Comparison of ENCODE assay signal across 13 cellular contexts in the genomic region with DNA sequence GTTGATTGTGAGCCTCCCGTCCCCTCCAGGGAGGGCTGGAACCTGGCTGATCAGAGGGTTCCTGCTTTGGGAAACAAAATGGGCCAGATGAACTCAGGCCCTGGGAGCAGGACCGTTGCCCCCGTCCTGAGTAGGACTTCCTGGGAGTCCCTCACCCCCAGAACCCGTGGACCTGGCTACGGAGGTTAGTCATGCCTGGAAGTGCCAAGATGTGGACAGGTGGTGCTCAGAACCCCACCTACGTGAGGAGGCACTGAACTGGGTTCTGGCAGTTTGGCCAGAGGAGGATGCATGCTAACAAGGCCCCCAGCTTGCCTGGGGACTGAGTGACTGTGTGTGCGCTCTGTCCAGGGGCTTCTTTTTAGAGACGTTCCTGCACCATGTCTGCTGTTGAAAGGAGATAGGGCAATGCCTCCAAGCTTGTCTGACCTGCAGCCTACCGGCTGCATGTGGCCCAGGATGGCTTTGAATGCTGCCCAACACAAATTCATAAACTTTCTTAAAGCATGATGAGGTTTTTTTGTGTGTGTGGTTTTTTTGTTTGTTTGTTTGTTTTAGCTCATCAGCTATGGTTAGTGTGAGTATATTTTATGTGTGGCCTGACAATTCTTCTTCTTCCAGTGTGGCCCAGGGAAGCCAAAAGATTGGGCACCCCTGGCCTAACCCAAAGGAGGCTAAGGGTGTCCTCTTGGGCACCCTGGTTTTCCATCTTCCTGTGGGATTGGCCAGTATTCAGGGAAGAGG. TPM values are rescaled to one million over a fixed set of nuclear protein-coding genes. Genes with fewer than 3 reads are reported as not detected.
A peak's percentile ranks its signal among the peaks of the same experiment; 100 is the strongest.
DNase-seq lines count a peak whose midpoint lies in the region; ATAC-seq and TF ChIP-seq lines count a peak whose summit lies in the region.
"Had no signal": no experiment of that assay in that cellular context is flagged by ENCODE, and none has a peak within 500 bp of the region (broad histone marks: within the 10 kb centered on the region; RNA-seq: fewer than 3 reads in every experiment).

No MANE protein-coding gene starts in this region.

- TF ChIP-seq POLR2A in HCT116 (IDR thresholded peaks at IDR 0.05; ENCODE audit: borderline replicate concordance, extremely low read depth, insufficient read depth, insufficient read length) (no peak), spleen (IDR thresholded peaks at IDR 0.05) (no peak), esophagus squamous epithelium (IDR thresholded peaks at IDR 0.05) (no peak)

- in situ Hi-C loops in KBM-7 (cut with MboI; ENCODE audit: low pct_unique_long_range_greater_than_20kb, low sequenced_read_pairs) = no loop called here

- RAD21 ChIA-PET in HCT116 (lab: Charles Lee; ENCODE audit: low non-redundant PET in 1 of 2, low total read pairs in 2 of 2, uncharacterized antibody in 2 of 2, unreplicated experiment in 2 of 2) = no interaction called here

- CTCF ChIA-PET in HCT116 (lab: Charles Lee) = interaction anchor here (1.5 to 2.4 kb wide), 2 partner anchors 9 to 34 kb away, joined by 7 to 12 read pairs; no protein-coding TSS in a partner anchor
- CTCF ChIA-PET in SK-N-SH (lab: Yijun Ruan, JAX) = interaction anchor here (0.7 to 4.5 kb wide), 16 partner anchors 9 to 104 kb away, joined by 3 to 19 read pairs (median 4); no protein-coding TSS in a partner anchor

- H3K9me2 ChIP-seq in HCT116 (ENCODE audit: insufficient read depth) = no peaks in the 10 kb centered on the region
- H3K9me2 ChIP-seq in SK-N-SH = no peaks in the 10 kb centered on the region

- no peaks in the 10 kb centered on the region for H4K20me1 ChIP-seq in HCT116 (ENCODE audit: insufficient read depth)
- H4K20me1 ChIP-seq in SK-N-SH (ENCODE audit: insufficient read depth) = peaks cover 14% of the 10 kb centered on the region; the same call in 1 of the 2 replicates

- H3K4me1 ChIP-seq in HCT116 (ENCODE audit: control insufficient read depth in 1 of 2, insufficient read depth in 2 of 2, low read length in 2 of 2) (peaks cover 42 to 59% of the 10 kb centered on the region in 2 experiments), SK-N-SH (ENCODE audit: control insufficient read depth in 1 of 2, insufficient read depth in 2 of 2, low read depth in 1 of 2, low read length in 1 of 2) (peaks cover 12 to 78% of the 10 kb centered on the region in 2 experiments), spleen (peaks cover 10 to 62% (median 35%) of the 10 kb centered on the region in 6 donors), esophagus squamous epithelium (peaks cover 24 to 59% (median 29%) of the 10 kb centered on the region in 3 donors)
- H3K4me1 ChIP-seq: prostate gland had no signal

- H3K79me2 ChIP-seq in HCT116 (ENCODE audit: insufficient read depth, low read length) (peaks cover 6% of the 10 kb centered on the region; the same call in 1 of the 2 replicates), SK-N-SH (ENCODE audit: insufficient read depth) (no peaks in the 10 kb centered on the region)

- no TSS peak for BruUV-seq in HCT116 (replicated peaks; lab: Mats Ljungman, UMichigan)

- DNase-seq in HCT116 (ENCODE audit: low read depth, low spot score) (no peak), SK-N-SH (no peak), islet precursor cell (peak; percentile 64), spleen (peak; percentile 61), KBM-7 (no peak), esophagus squamous epithelium (lab: John Stamatoyannopoulos, UW) (no peak)
- DNase-seq: activated CD4-positive, alpha-beta T cell treated with anti-CD3 and anti-CD28 coated beads for 1 hour; CD4-positive, alpha-beta memory T cell; mammary epithelial cell; stimulated activated naive CD4-positive, alpha-beta T cell had no signal

- POLR2A ChIA-PET in HCT116 (lab: Charles Lee) (interaction anchor here (1.1 to 1.5 kb wide), 2 partner anchors 15 to 50 kb away, joined by 3 to 4 read pairs; no protein-coding TSS in a partner anchor), SK-N-SH (lab: Yijun Ruan, JAX) (interaction anchor here (1.2 kb wide), 1 partner anchor 13 kb away, joined by 3 read pairs; no protein-coding TSS in a partner anchor)

- peak overlapping the region; percentile 93 for H3K4me2 ChIP-seq in HCT116 (ENCODE audit: low read length)
- peak overlapping the region; percentile 64; the same call in 1 of the 2 replicates for H3K4me2 ChIP-seq in SK-N-SH

- no peaks in the 10 kb centered on the region for H3F3A ChIP-seq in SK-N-SH (replicated peaks; ENCODE audit: insufficient read depth)

- H3K4me3 ChIP-seq in HCT116 (replicated peaks in 1 of 2; ENCODE audit: low read depth in 1 of 2, low read length in 2 of 2) (peak overlapping the region in 1 of 2 experiments; percentile 65; a peak in 2 of 4 replicates), SK-N-SH (ENCODE audit: low read depth in 2 of 2, low read length in 1 of 2) (no peak overlapping the region), spleen (no peak overlapping the region), esophagus squamous epithelium (no peak overlapping the region)
- H3K4me3 ChIP-seq: prostate gland had no signal

- H3K9me3 ChIP-seq in HCT116 (ENCODE audit: control insufficient read depth in 1 of 2, insufficient read depth in 1 of 2, low read depth in 1 of 2, low read length in 2 of 2) = no peaks in the 10 kb centered on the region
- no peaks in the 10 kb centered on the region for H3K9me3 ChIP-seq in SK-N-SH
- H3K9me3 ChIP-seq in spleen = no peaks in the 10 kb centered on the region
- no peaks in the 10 kb centered on the region for H3K9me3 ChIP-seq in esophagus squamous epithelium
- H3K9me3 ChIP-seq: prostate gland had no signal

- H3K27ac ChIP-seq in HCT116 (ENCODE audit: low read depth, low read length) (peak overlapping the region; percentile 8; the same call in 1 of the 2 replicates), SK-N-SH (ENCODE audit: low read depth in 2 of 2, low read length in 1 of 2) (peak overlapping the region in 1 of 2 experiments; percentile 94; a peak in 3 of 4 replicates), spleen (no peak overlapping the region), esophagus squamous epithelium (no peak overlapping the region)

- no peak for TF ChIP-seq CTCF in HCT116 (IDR thresholded peaks at IDR 0.05 in 2 of 3, conservative IDR thresholded peaks at IDR 0.05 in 1 of 3; ENCODE audit: borderline replicate concordance in 1 of 3, insufficient read depth in 1 of 3, low read depth in 2 of 3, low read length in 2 of 3)
- TF ChIP-seq CTCF in SK-N-SH (IDR thresholded peaks at IDR 0.05) = no peak
- TF ChIP-seq CTCF in spleen (IDR thresholded peaks at IDR 0.05 in 8 of 11, conservative IDR thresholded peaks at IDR 0.05 in 3 of 11) = no peak
- no peak for TF ChIP-seq CTCF in esophagus squamous epithelium (IDR thresholded peaks at IDR 0.05)

- H3K9ac ChIP-seq in HCT116 (ENCODE audit: low read length) (no peak overlapping the region), SK-N-SH (no peak overlapping the region)

- no peak for ATAC-seq in HCT116
- ATAC-seq in GM19452 (IDR thresholded peaks at IDR 0.05; ENCODE audit: unreplicated experiment) = no peak

- H3K36me3 ChIP-seq in HCT116 (ENCODE audit: control insufficient read depth in 1 of 2, insufficient read depth in 2 of 2, low read length in 2 of 2) (no peaks in the 10 kb centered on the region), SK-N-SH (replicated peaks in 1 of 2; ENCODE audit: control insufficient read depth in 1 of 2, insufficient read depth in 2 of 2, low read length in 1 of 2) (no peaks in the 10 kb centered on the region), spleen (no peaks in the 10 kb centered on the region), esophagus squamous epithelium (no peaks in the 10 kb centered on the region)
- H3K36me3 ChIP-seq: prostate gland had no signal

- TF ChIP-seq RAD21 in HCT116 (IDR thresholded peaks at IDR 0.05; ENCODE audit: low read depth) (no peak), SK-N-SH (IDR thresholded peaks at IDR 0.05; ENCODE audit: low read length) (no peak)

- H2AFZ ChIP-seq in HCT116 (ENCODE audit: low read depth, low read length, poor library complexity, severe bottlenecking) (no peak overlapping the region), SK-N-SH (ENCODE audit: low read depth) (no peak overlapping the region)

- intact Hi-C loops in HCT116 (cut with micrococcal nuclease) (no loop called here), spleen (cut with DNase I; ENCODE audit: low total_unique reads) (no loop called here), esophagus squamous epithelium (cut with DNase I) (no loop called here)

- TF ChIP-seq EP300 in SK-N-SH (IDR thresholded peaks at IDR 0.05; ENCODE audit: borderline replicate concordance in 1 of 2, low read depth in 1 of 2, low read length in 1 of 2) = no peak; a peak in 1 of 4 replicates

- H3K27me3 ChIP-seq in HCT116 (ENCODE audit: insufficient read depth, low read length) (no peaks in the 10 kb centered on the region), SK-N-SH (ENCODE audit: insufficient read depth) (no peaks in the 10 kb centered on the region), spleen (replicated peaks in 1 of 7) (peaks cover 0 to 69% (median 21%) of the 10 kb centered on the region in 7 donors), esophagus squamous epithelium (peaks cover 0 to 36% (median 0%) of the 10 kb centered on the region in 4 donors)

- WGBS in SK-N-SH (ENCODE audit: low lambda C conversion rate) = 56% methylated on average over 1 of the region's 9 CpGs
- 75 to 82% (median 78%) methylated on average over 7 to 9 of the region's 9 CpGs for WGBS in spleen, 5 donors
- WGBS in esophagus squamous epithelium, 2 donors = 75% methylated on average over 2 to 3 of the region's 9 CpGs

TF ChIP-seq in HCT116, 20 proteins besides CTCF, POLR2A, EP300 and RAD21 (continues in another document):
- TF ChIP-seq SP1 (IDR thresholded peaks at IDR 0.05; ENCODE audit: low read depth) = no peak
- TF ChIP-seq POLR2AphosphoS5 (IDR thresholded peaks at IDR 0.05; ENCODE audit: low read depth, low read length) = no peak
- TF ChIP-seq SRF (IDR thresholded peaks at IDR 0.05; ENCODE audit: low read depth) = no peak
- no peak for TF ChIP-seq ZNF274 (IDR thresholded peaks at IDR 0.05; ENCODE audit: low read depth, low read length)
- TF ChIP-seq ZFX (IDR thresholded peaks at IDR 0.05) = no peak

TF ChIP-seq in SK-N-SH, 30 proteins besides CTCF, POLR2A, EP300 and RAD21:
- peak; percentile 51; the same call in 1 of the 2 replicates for TF ChIP-seq MXI1 (IDR thresholded peaks at IDR 0.05; ENCODE audit: low read depth, low read length)
- no peak for TF ChIP-seq TEAD4 (IDR thresholded peaks at IDR 0.05; ENCODE audit: borderline replicate concordance, insufficient read depth)
- no peak for TF ChIP-seq SMC3 (IDR thresholded peaks at IDR 0.05; ENCODE audit: low read depth, low read length)

RNA-seq across cellular contexts. Expression of gene DAB2IP, which starts 1.8 kb away (rescaled TPM):
- total RNA-seq in HCT116 (2021; ENCODE audit: unreplicated experiment) = 31.0 TPM
- 15.1 and 18.9 TPM in 2 replicates for polyA plus RNA-seq in HCT116 (2012)
- polyA plus RNA-seq in SK-N-SH (2012; rRNA removed) = 21.4 and 25.4 TPM in 2 replicates
- polyA plus RNA-seq in SK-N-SH (2012; cell fraction: cytosol; rRNA removed) = 9.4 and 15.4 TPM in 2 replicates
- polyA plus RNA-seq in SK-N-SH (2012; cell fraction: nucleus; rRNA removed) = 30.4 and 34.4 TPM in 2 replicates
- total RNA-seq in spleen = 10 to 100 TPM; 34.1 to 83.0 (median 48.5) TPM
- 10 to 100 TPM in 1 of 3 donors, 1 to 10 TPM in 2; 5.0 to 24.2 (median 6.0) TPM for polyA plus RNA-seq in spleen
- total RNA-seq in esophagus squamous epithelium = 10 to 100 TPM; 28.3 to 48.8 (median 38.1) TPM
- total RNA-seq: activated T-helper 1 cell treated with anti-CD3 and anti-CD28 coated beads, Interleukin-12 subunit alpha, Interleukin-12 subunit beta, Interleukin-2, Interleukin-4 antibody, amounts not matched to agents 30 ng/mL and 10 ng/mL and 1 ng/mL, durations not matched to agents 14 hours and 24 hours and 36 hours; CD4-positive, alpha-beta memory T cell had no signal
- polyA plus RNA-seq: CD4-positive, alpha-beta memory T cell had no signal

Comparison
In these comparisons a context has a peak if more than half of its experiments do, and no peak if none do; other contexts are left out.
1. DNase-seq: peak in islet precursor cell (single experiment) and spleen (single experiment); none in HCT116 (single experiment), SK-N-SH (single experiment), KBM-7 (single experiment) and esophagus squamous epithelium (single experiment).